9 cellular contexts compared by ENCODE assay signal in genomic region chr9:124202447-124202971, GRCh38. TPM values are rescaled to one million over a fixed set of nuclear protein-coding genes. Genes with fewer than 3 reads are reported as not detected.
DNase-seq lines count a peak whose midpoint lies in the region; ATAC-seq and TF ChIP-seq lines count a peak whose summit lies in the region.
"Had no signal": no experiment of that assay in that cellular context is flagged by ENCODE, and none has a peak within 500 bp of the region (broad histone marks: within the 10 kb centered on the region; RNA-seq: fewer than 3 reads in every experiment).

No MANE protein-coding gene starts in this region.

- no peak overlapping the region for H3K4me2 ChIP-seq in neural progenitor cell
- H3K4me2 ChIP-seq: A549 had no signal

- H3K9ac ChIP-seq in colonic mucosa (ENCODE audit: low read depth in 2 of 2, low read length in 2 of 2), result no peak overlapping the region
- no peak overlapping the region for H3K9ac ChIP-seq in neural progenitor cell

- intact Hi-C loops in colonic mucosa (cut with DNase I), result no loop called here

- H3K27ac Mint-ChIP-seq in neural progenitor cell, result no peak overlapping the region

- H3K36me3 ChIP-seq in colonic mucosa (no peaks in the 10 kb centered on the region), neural progenitor cell (no peaks in the 10 kb centered on the region)

- no peaks in the 10 kb centered on the region for H3F3A ChIP-seq in neural progenitor cell (ENCODE audit: low read depth)

- H3K27me3 ChIP-seq in colonic mucosa (no peaks in the 10 kb centered on the region), neural progenitor cell (no peaks in the 10 kb centered on the region)

- H3K27me3 Mint-ChIP-seq in neural progenitor cell (ENCODE audit: insufficient read depth, low read depth), result peaks cover 8% of the 10 kb centered on the region

- H3K27ac ChIP-seq in colonic mucosa, result peak overlapping the region; percentile 44
- H3K27ac ChIP-seq in neural progenitor cell, result no peak overlapping the region
- H3K27ac ChIP-seq: A549 had no signal

- no peaks in the 10 kb centered on the region for H4K20me1 ChIP-seq in neural progenitor cell (ENCODE audit: low read depth)

- H3K36me3 Mint-ChIP-seq in neural progenitor cell, result no peaks in the 10 kb centered on the region

- peak; percentile 74 for ATAC-seq in HG03378 (IDR thresholded peaks at IDR 0.05; ENCODE audit: unreplicated experiment)
- ATAC-seq: A549 had no signal

- H3K4me1 Mint-ChIP-seq in neural progenitor cell, result no peaks in the 10 kb centered on the region

- TF ChIP-seq CTCF in colonic mucosa (IDR thresholded peaks at IDR 0.05) (no peak), neural progenitor cell (IDR thresholded peaks at IDR 0.05) (no peak)

- no peaks in the 10 kb centered on the region for H3K9me3 ChIP-seq in colonic mucosa
- no peaks in the 10 kb centered on the region for H3K9me3 ChIP-seq in neural progenitor cell (ENCODE audit: low read depth)
- H3K9me3 ChIP-seq: A549 had no signal

- H3K4me3 ChIP-seq in colonic mucosa (no peak overlapping the region), neural progenitor cell (no peak overlapping the region)
- H3K4me3 ChIP-seq: A549 had no signal

- peaks cover 7% of the 10 kb centered on the region for H3K9me3 Mint-ChIP-seq in neural progenitor cell

- no peak overlapping the region for H2AFZ ChIP-seq in neural progenitor cell (replicated peaks)

- H3K4me3 Mint-ChIP-seq in neural progenitor cell, result no peak overlapping the region

- DNase-seq in activated gamma-delta T cell treated with Interleukin-2 at 50 U/mL for 16 hours (peak; percentile 58), activated gamma-delta T cell (lab: John Stamatoyannopoulos, UW) (no peak), UCSD-AML1 (lab: John Stamatoyannopoulos, UW; ENCODE audit: unreplicated experiment) (peak; percentile 91), colonic mucosa (peak; percentile 42), T1000 (lab: John Stamatoyannopoulos, UW) (no peak), neural progenitor cell (ENCODE audit: low spot score) (no peak)
- peak; percentile 93 for DNase-seq in stimulated activated CD4-positive, alpha-beta T cell treated with anti-CD3 and anti-CD28 coated beads, Interleukin-15, amount 100 ng/mL, for 24 hours

- H3K79me2 ChIP-seq in neural progenitor cell (ENCODE audit: low read depth), result no peaks in the 10 kb centered on the region

- H3K4me1 ChIP-seq in colonic mucosa (no peaks in the 10 kb centered on the region), neural progenitor cell (no peaks in the 10 kb centered on the region)
- H3K4me1 ChIP-seq: A549 had no signal

RNA-seq across cellular contexts. Expression of gene NEK6, which starts 55.2 kb away (rescaled TPM):
- total RNA-seq in colonic mucosa (10 to 100 TPM; 77.8 to 83.4 TPM), neural progenitor cell (ENCODE audit: low replicate concordance) (18.5 and 21.2 TPM in 2 replicates)

Comparison
In these comparisons a context has a peak if more than half of its experiments do, and no peak if none do; other contexts are left out.
1. DNase-seq: peak in activated gamma-delta T cell treated with Interleukin-2 at 50 U/mL for 16 hours (single experiment), UCSD-AML1 (single experiment), colonic mucosa (single experiment) and stimulated activated CD4-positive, alpha-beta T cell treated with anti-CD3 and anti-CD28 coated beads, Interleukin-15, amount 100 ng/mL, for 24 hours (single experiment); none in activated gamma-delta T cell (single experiment), T1000 (single experiment) and neural progenitor cell (single experiment).